ENCODE assay signal across 27 cellular contexts in the genomic region with DNA sequence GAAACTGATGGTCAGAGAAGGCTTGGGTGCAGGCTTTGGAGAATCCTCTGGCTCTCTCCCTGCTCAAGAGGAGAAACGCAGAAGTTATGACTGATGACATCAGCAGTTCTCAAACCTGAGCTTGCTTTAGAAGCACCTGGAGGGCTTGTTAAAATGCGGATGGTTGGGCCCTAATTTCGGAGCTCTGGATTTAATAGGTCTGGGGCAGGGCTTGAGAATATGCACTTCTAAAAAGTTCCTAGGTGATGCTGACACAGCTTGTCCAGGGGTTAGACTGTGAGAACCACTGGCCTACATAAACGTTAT.
"Had no signal": no experiment of that assay in that cellular context is flagged by ENCODE, and none has a peak within 500 bp of the region (broad histone marks: within the 10 kb centered on the region; RNA-seq: fewer than 3 reads in every experiment).

No MANE protein-coding gene starts in this region.

- H3K27ac Mint-ChIP-seq: activated naive CD8-positive, alpha-beta T cell; activated T-helper 2 cell treated with anti-CD3 and anti-CD28 coated beads, Interferon-gamma antibody, Interleukin-2, Interleukin-4, amounts not matched to agents 10 μg/mL and 5 μg/mL and 100 μg/mL, durations not matched to agents 14 hours and 24 hours and 36 hours; natural killer cell treated with Interleukin-12 subunit alpha and Interleukin-12 subunit beta and Interleukin-15 and Interleukin-18, amount 100 ng/mL, for 72 hours; stimulated activated naive B cell treated with anti-CD40 and anti-IgM and Interleukin-4, amounts not matched to agents 10 μg/mL and 1 μg/mL and 100 μg/mL, for 72 hours; T-helper 1 cell treated with Interleukin-12 subunit alpha and Interleukin-12 subunit beta and Interleukin-4 antibody, amounts not matched to agents 30 μg/mL and 1 μg/mL, for 36 hours had no signal

- H3K27me3 Mint-ChIP-seq: activated naive CD8-positive, alpha-beta T cell; natural killer cell treated with Interleukin-12 subunit alpha and Interleukin-12 subunit beta and Interleukin-15 and Interleukin-18, amount 100 ng/mL, for 72 hours; progenitor cell of endocrine pancreas; stimulated activated naive B cell treated with anti-CD40 and anti-IgM and Interleukin-4, amounts not matched to agents 10 μg/mL and 1 μg/mL and 100 μg/mL, for 72 hours had no signal

- H3K27me3 ChIP-seq: adrenal gland, ascending aorta, brain microvascular endothelial cell, esophagus muscularis mucosa, gastrocnemius medialis, testis, upper lobe of left lung had no signal

- H3K4me1 ChIP-seq: ascending aorta, esophagus muscularis mucosa, testis had no signal

- H3K36me3 Mint-ChIP-seq: natural killer cell treated with Interleukin-12 subunit alpha and Interleukin-12 subunit beta and Interleukin-15 and Interleukin-18, amount 100 ng/mL, for 72 hours had no signal

- DNase-seq: activated CD4-positive, alpha-beta T cell treated with anti-CD3 and anti-CD28 coated beads for 4 hours; activated CD4-positive, alpha-beta T cell treated with anti-CD3 and anti-CD28 coated beads, Interleukin-2, amount 50 U/mL, for 48 hours; activated CD4-positive, CD25-positive, alpha-beta regulatory T cell; activated CD8-positive, alpha-beta memory T cell treated with anti-CD3 and anti-CD28 coated beads, Interleukin-2, amount 50 U/mL, for 48 hours; activated naive CD4-positive, alpha-beta T cell; activated T-cell treated with anti-CD3 and anti-CD28 coated beads, Interleukin-2, amount 50 U/mL, for 4 hours; adrenal gland; brain microvascular endothelial cell; central memory CD4-positive, alpha-beta T cell; effector memory CD4-positive, alpha-beta T cell; gastrocnemius medialis; head of caudate nucleus; left ventricle myocardium superior; retina; stimulated activated CD4-positive, alpha-beta T cell treated with anti-CD3 and anti-CD28 coated beads, Interleukin-2, amount 100 ng/mL, for 48 hours; stimulated activated CD8-positive, alpha-beta memory T cell treated with anti-CD3 and anti-CD28 coated beads, Interleukin-4, amount 100 ng/mL, for 48 hours; stimulated activated naive B cell treated with anti-CD40 and anti-IgM and Interleukin-4, amounts not matched to agents 10 μg/mL and 1 μg/mL and 100 μg/mL, for 72 hours; T1000; testis; upper lobe of left lung had no signal

- H3K9me3 ChIP-seq: adrenal gland, ascending aorta, esophagus muscularis mucosa, gastrocnemius medialis, testis, upper lobe of left lung had no signal

- H3K9me3 Mint-ChIP-seq: activated T-cell treated with anti-CD3 and anti-CD28 coated beads, Interleukin-2, amount 50 U/mL, for 4 hours; activated T-helper 2 cell treated with anti-CD3 and anti-CD28 coated beads, Interferon-gamma antibody, Interleukin-2, Interleukin-4, amounts not matched to agents 10 μg/mL and 5 μg/mL and 100 μg/mL, durations not matched to agents 14 hours and 24 hours and 36 hours; natural killer cell treated with Interleukin-12 subunit alpha and Interleukin-12 subunit beta and Interleukin-15 and Interleukin-18, amount 100 ng/mL, for 72 hours; stimulated activated naive B cell treated with anti-CD40 and anti-IgM and Interleukin-4, amounts not matched to agents 10 μg/mL and 1 μg/mL and 100 μg/mL, for 72 hours; T-helper 1 cell treated with Interleukin-12 subunit alpha and Interleukin-12 subunit beta and Interleukin-4 antibody, amounts not matched to agents 30 μg/mL and 1 μg/mL, for 36 hours had no signal

- H3K4me3 ChIP-seq: adrenal gland, ascending aorta, esophagus muscularis mucosa, gastrocnemius medialis, testis, upper lobe of left lung had no signal

- H3K27ac ChIP-seq: ascending aorta, brain microvascular endothelial cell, esophagus muscularis mucosa, gastrocnemius medialis, testis had no signal

- H3K4me3 Mint-ChIP-seq: activated naive CD8-positive, alpha-beta T cell; activated T-cell treated with anti-CD3 and anti-CD28 coated beads, Interleukin-2, amount 50 U/mL, for 4 hours; natural killer cell treated with Interleukin-12 subunit alpha and Interleukin-12 subunit beta and Interleukin-15 and Interleukin-18, amount 100 ng/mL, for 72 hours; stimulated activated naive B cell treated with anti-CD40 and anti-IgM and Interleukin-4, amounts not matched to agents 10 μg/mL and 1 μg/mL and 100 μg/mL, for 72 hours; T-helper 1 cell treated with Interleukin-12 subunit alpha and Interleukin-12 subunit beta and Interleukin-4 antibody, amounts not matched to agents 30 μg/mL and 1 μg/mL, for 36 hours had no signal
